ENCODE assay signal across 17 cellular contexts in the genomic region with DNA sequence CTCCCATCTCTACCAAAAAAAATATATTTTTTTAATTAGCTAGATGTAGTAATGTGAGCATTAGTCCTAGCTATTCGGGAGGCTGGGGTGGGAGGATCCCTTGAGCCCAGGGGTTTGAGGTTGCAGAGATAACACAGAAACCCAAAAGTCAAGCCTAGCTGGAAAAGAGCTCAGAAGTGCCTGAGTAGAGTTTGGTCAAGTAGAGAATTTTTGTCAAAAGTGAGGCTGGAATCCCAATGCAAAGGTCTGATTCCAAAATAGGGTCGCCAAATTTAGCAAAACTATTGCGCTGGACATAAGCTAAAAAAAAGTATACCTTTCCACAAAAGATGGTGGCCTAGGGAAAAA. TPM values are rescaled to one million over a fixed set of nuclear protein-coding genes. Genes with fewer than 3 reads are reported as not detected.
A peak's percentile ranks its signal among the peaks of the same experiment; 100 is the strongest.
DNase-seq lines count a peak whose midpoint lies in the region; ATAC-seq and TF ChIP-seq lines count a peak whose summit lies in the region.
"Had no signal": no experiment of that assay in that cellular context is flagged by ENCODE, and none has a peak within 500 bp of the region (broad histone marks: within the 10 kb centered on the region; RNA-seq: fewer than 3 reads in every experiment).

No MANE protein-coding gene starts in this region.

- H3K27me3 Mint-ChIP-seq in WTC11 (ENCODE audit: low read depth): no peaks in the 10 kb centered on the region
- H3K27me3 Mint-ChIP-seq: activated CD4-positive, alpha-beta T cell treated with anti-CD3 and anti-CD28 coated beads, Interleukin-2, amount 10 ng/mL, durations not matched to agents 7 days and 5 days had no signal

- peaks cover 6% of the 10 kb centered on the region for H3K9me3 Mint-ChIP-seq in WTC11
- H3K9me3 Mint-ChIP-seq: activated CD4-positive, alpha-beta T cell treated with anti-CD3 and anti-CD28 coated beads, Interleukin-2, amount 10 ng/mL, durations not matched to agents 7 days and 5 days; activated naive CD4-positive, alpha-beta T cell treated with anti-CD3 and anti-CD28 coated beads, Interleukin-2, amount 10 ng/mL, durations not matched to agents 7 days and 5 days had no signal

- peak overlapping the region; percentile 24; the same call in 1 of the 2 replicates for H3K4me3 ChIP-seq in DOHH2 (ENCODE audit: low read length)
- H3K4me3 ChIP-seq in OCI-LY7 (ENCODE audit: low read depth, low read length, poor library complexity, severe bottlenecking): no peak overlapping the region
- H3K4me3 ChIP-seq in epithelial cell of proximal tubule (ENCODE audit: low read depth, low read length): peak overlapping the region; percentile 39
- H3K4me3 ChIP-seq: MG63, SJCRH30, stomach, uterus had no signal

- CTCF ChIA-PET in OCI-LY7 (lab: Charles Lee; ENCODE audit: unreplicated experiment) (interaction anchor here (0.6 to 1.4 kb wide), 5 partner anchors 14 to 86 kb away, joined by 3 to 7 read pairs (median 3); no protein-coding TSS in a partner anchor), WTC11 (lab: Charles Lee) (interaction anchor here (0.6 to 3.8 kb wide), 43 partner anchors 9 to 432 kb away, joined by 3 to 58 read pairs (median 4); a partner anchor contains a TSS)

- no peaks in the 10 kb centered on the region for H4K20me1 ChIP-seq in DOHH2 (ENCODE audit: control insufficient read depth, insufficient read depth, low read depth, low read length)
- no peaks in the 10 kb centered on the region for H4K20me1 ChIP-seq in OCI-LY7 (ENCODE audit: insufficient read depth, low read length)

- peaks cover 49% of the 10 kb centered on the region for H3K36me3 ChIP-seq in DOHH2 (ENCODE audit: control insufficient read depth, low read length)
- H3K36me3 ChIP-seq in OCI-LY7 (ENCODE audit: insufficient read depth, low read length): peaks cover 80% of the 10 kb centered on the region
- H3K36me3 ChIP-seq: MG63, SJCRH30, stomach, uterus had no signal

- POLR2A ChIA-PET in OCI-LY7 (lab: Charles Lee) (interaction anchor here (0.6 to 3.7 kb wide), 14 partner anchors 14 to 330 kb away, joined by 3 to 37 read pairs (median 4); no protein-coding TSS in a partner anchor), WTC11 (lab: Charles Lee) (interaction anchor here (0.8 kb wide), 1 partner anchor 16 kb away, joined by 3 read pairs; a partner anchor contains a TSS)

- H3K9me2 ChIP-seq in DOHH2 (replicated peaks; ENCODE audit: control insufficient read depth, low read length) (no peaks in the 10 kb centered on the region), OCI-LY7 (ENCODE audit: insufficient read depth, low read length) (no peaks in the 10 kb centered on the region)

- H3K27ac ChIP-seq in DOHH2 (ENCODE audit: low read depth, low read length): peak overlapping the region; percentile 43
- peak overlapping the region; percentile 65 for H3K27ac ChIP-seq in OCI-LY7 (ENCODE audit: low read depth, low read length, poor library complexity, severe bottlenecking)
- H3K27ac ChIP-seq: epithelial cell of prostate, SJCRH30, stomach, uterus had no signal

- H3F3A ChIP-seq in DOHH2 (ENCODE audit: control insufficient read depth, insufficient read depth): peaks cover 15% of the 10 kb centered on the region

- intact Hi-C loops in OCI-LY7 (cut with micrococcal nuclease; ENCODE audit: unreplicated experiment) (loop anchor here (2.0 kb wide), 2 partner anchors 43 to 331 kb away; no protein-coding TSS in a partner anchor), sciatic nerve (cut with DNase I) (loop anchor here (5.0 kb wide), 1 partner anchor 330 kb away; no protein-coding TSS in a partner anchor), cardiac septum (cut with DNase I) (no loop called here)

- no peak overlapping the region for H3K4me3 Mint-ChIP-seq in WTC11
- H3K4me3 Mint-ChIP-seq: activated CD4-positive, alpha-beta T cell treated with anti-CD3 and anti-CD28 coated beads, Interleukin-2, amount 10 ng/mL, durations not matched to agents 7 days and 5 days; activated naive CD4-positive, alpha-beta T cell treated with anti-CD3 and anti-CD28 coated beads, Interleukin-2, amount 10 ng/mL, durations not matched to agents 7 days and 5 days had no signal

- H3K4me1 ChIP-seq in DOHH2 (ENCODE audit: control insufficient read depth, low read length) (peaks cover 77% of the 10 kb centered on the region), OCI-LY7 (ENCODE audit: insufficient read depth, low read length, poor library complexity, severe bottlenecking) (peaks cover 69% of the 10 kb centered on the region)
- H3K4me1 ChIP-seq: SJCRH30, uterus had no signal

- DNase-seq in OCI-LY7 (ENCODE audit: low spot score) (no peak), epithelial cell of proximal tubule (ENCODE audit: low read depth) (no peak), sciatic nerve (ENCODE audit: low spot score) (no peak), WTC11 (ENCODE audit: low spot score) (no peak), cardiac septum (ENCODE audit: low spot score) (no peak)
- DNase-seq: cortex of kidney, NCI-H2029 had no signal

- H3K4me2 ChIP-seq in DOHH2 (ENCODE audit: low read length): peak overlapping the region; percentile 54
- H3K4me2 ChIP-seq in OCI-LY7 (ENCODE audit: low read length): peak overlapping the region; percentile 54

- H3K79me2 ChIP-seq in DOHH2 (ENCODE audit: control insufficient read depth, low read length) (peaks cover 34% of the 10 kb centered on the region), OCI-LY7 (ENCODE audit: insufficient read depth, low read depth, low read length) (peaks cover 7% of the 10 kb centered on the region; the same call in 1 of the 2 replicates)

- no peaks in the 10 kb centered on the region for H3K27me3 ChIP-seq in DOHH2 (ENCODE audit: control insufficient read depth, low read length)
- H3K27me3 ChIP-seq: MG63, SJCRH30, uterus had no signal

- no peak overlapping the region for H3K27ac Mint-ChIP-seq in WTC11
- H3K27ac Mint-ChIP-seq: activated CD4-positive, alpha-beta T cell treated with anti-CD3 and anti-CD28 coated beads, Interleukin-2, amount 10 ng/mL, durations not matched to agents 7 days and 5 days; activated naive CD4-positive, alpha-beta T cell treated with anti-CD3 and anti-CD28 coated beads, Interleukin-2, amount 10 ng/mL, durations not matched to agents 7 days and 5 days had no signal

- TF ChIP-seq CTCF in DOHH2 (IDR thresholded peaks at IDR 0.05; ENCODE audit: low read depth, low read length, poor library complexity, severe bottlenecking) (no peak), OCI-LY7 (conservative IDR thresholded peaks at IDR 0.05; ENCODE audit: low read length) (no peak), epithelial cell of proximal tubule (conservative IDR thresholded peaks at IDR 0.05; ENCODE audit: low read depth, low read length) (no peak), WTC11 (IDR thresholded peaks at IDR 0.05) (no peak)

- H2AFZ ChIP-seq in OCI-LY7 (ENCODE audit: low read length): peak overlapping the region; percentile 58; the same call in 1 of the 2 replicates

- peaks cover 18% of the 10 kb centered on the region for H3K4me1 Mint-ChIP-seq in WTC11

- ATAC-seq in sciatic nerve: peak; percentile 8
- no peak for ATAC-seq in HG03442 (IDR thresholded peaks at IDR 0.05; ENCODE audit: unreplicated experiment)
- ATAC-seq in WTC11: no peak
- ATAC-seq in GM21576 (IDR thresholded peaks at IDR 0.05; ENCODE audit: unreplicated experiment): no peak

- no TSS peak for BruUV-seq in OCI-LY7 (replicated peaks; lab: Mats Ljungman, UMichigan)

- H3K36me3 Mint-ChIP-seq in WTC11: peaks cover 5% of the 10 kb centered on the region
- H3K36me3 Mint-ChIP-seq: activated naive CD4-positive, alpha-beta T cell treated with anti-CD3 and anti-CD28 coated beads, Interleukin-2, amount 10 ng/mL, durations not matched to agents 7 days and 5 days had no signal

- H3K9me3 ChIP-seq in DOHH2 (ENCODE audit: control insufficient read depth, insufficient read depth, low read length) (no peaks in the 10 kb centered on the region), OCI-LY7 (ENCODE audit: low read length) (no peaks in the 10 kb centered on the region; the same call in 1 of the 2 replicates)
- H3K9me3 ChIP-seq: SJCRH30, stomach had no signal

TF ChIP-seq in WTC11, 78 proteins besides CTCF, POLR2A, EP300 and RAD21:
- TF ChIP-seq, protein P1, sequence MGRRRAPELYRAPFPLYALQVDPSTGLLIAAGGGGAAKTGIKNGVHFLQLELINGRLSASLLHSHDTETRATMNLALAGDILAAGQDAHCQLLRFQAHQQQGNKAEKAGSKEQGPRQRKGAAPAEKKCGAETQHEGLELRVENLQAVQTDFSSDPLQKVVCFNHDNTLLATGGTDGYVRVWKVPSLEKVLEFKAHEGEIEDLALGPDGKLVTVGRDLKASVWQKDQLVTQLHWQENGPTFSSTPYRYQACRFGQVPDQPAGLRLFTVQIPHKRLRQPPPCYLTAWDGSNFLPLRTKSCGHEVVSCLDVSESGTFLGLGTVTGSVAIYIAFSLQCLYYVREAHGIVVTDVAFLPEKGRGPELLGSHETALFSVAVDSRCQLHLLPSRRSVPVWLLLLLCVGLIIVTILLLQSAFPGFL (CRISPR knock-in tag; IDR thresholded peaks at IDR 0.05; ENCODE audit: borderline replicate concordance): no peak
- no peak for TF ChIP-seq JAZF1 (CRISPR knock-in tag; IDR thresholded peaks at IDR 0.05)

RNA-seq across cellular contexts. Expression of a gene that starts 15.5 kb away (rescaled TPM):
- total RNA-seq in OCI-LY7 (2014; rRNA removed; shearing (Covaris generic)): 291 and 303 TPM in 2 replicates
- 525 and 607 TPM in 2 replicates for total RNA-seq in OCI-LY7 (2022)
- total RNA-seq in epithelial cell of proximal tubule: 89.6 and 95.6 TPM in 2 replicates
- total RNA-seq in sciatic nerve: 50.3 TPM
- total RNA-seq in WTC11 (2021): 235 to 275 TPM (median 247 TPM) in 3 replicates
- 22.0 TPM for total RNA-seq in cardiac septum
